In genomic region chr7:134255814-134256213, GRCh38 we compare ENCODE assay signal across 1 cellular context.
TF ChIP-seq lines count a peak whose summit lies in the region.

No MANE protein-coding gene starts in this region.

TF ChIP-seq in HCT116, 20 proteins besides CTCF, POLR2A, EP300 and RAD21:
- no peak for TF ChIP-seq REST (IDR thresholded peaks at IDR 0.05; ENCODE audit: low read depth)
